24 cellular contexts compared by ENCODE assay signal in genomic region chr2:10478916-10479315, GRCh38. TPM values are rescaled to one million over a fixed set of nuclear protein-coding genes. Genes with fewer than 3 reads are reported as not detected.
DNase-seq lines count a peak whose midpoint lies in the region; ATAC-seq, FAIRE-seq and TF ChIP-seq lines count a peak whose summit lies in the region.
"Had no signal": no experiment of that assay in that cellular context is flagged by ENCODE, and none has a peak within 500 bp of the region (broad histone marks: within the 10 kb centered on the region; RNA-seq: fewer than 3 reads in every experiment).

No MANE protein-coding gene starts in this region.

- H4K20me1 ChIP-seq in HepG2 (ENCODE audit: insufficient read depth, low read length), result no peaks in the 10 kb centered on the region

- BruUV-seq in HepG2 (replicated peaks; lab: Mats Ljungman, UMichigan), result no TSS peak

- H3K27me3 ChIP-seq in HepG2 (ENCODE audit: control insufficient read depth in 1 of 2, insufficient read depth in 2 of 2, low read length in 2 of 2), result peaks cover 19 to 59% of the 10 kb centered on the region in 2 experiments; a peak in 4 of 5 replicates
- H3K27me3 ChIP-seq in right lobe of liver, result no peaks in the 10 kb centered on the region
- H3K27me3 ChIP-seq in SJCRH30, result no peaks in the 10 kb centered on the region

- H3K36me3 ChIP-seq in HepG2 (replicated peaks in 1 of 2; ENCODE audit: control insufficient read depth in 1 of 2, insufficient read depth in 2 of 2, low read length in 2 of 2) (no peaks in the 10 kb centered on the region), right lobe of liver (no peaks in the 10 kb centered on the region), SJCRH30 (no peaks in the 10 kb centered on the region)

- H3K4me2 ChIP-seq in HepG2 (ENCODE audit: low read depth, low read length), result no peak overlapping the region
- H3K4me2 ChIP-seq: PC-9, smooth muscle cell had no signal

- H2AFZ ChIP-seq in HepG2 (ENCODE audit: low read length), result no peak overlapping the region
- H2AFZ ChIP-seq: PC-9 had no signal

- 72% methylated on average over 12 of the region's 12 CpGs for WGBS in HepG2 (ENCODE audit: low lambda C conversion rate)
- WGBS in right lobe of liver (ENCODE audit: insufficient coverage, low coverage, low lambda C conversion rate, missing lambda C conversion rate), result 86% methylated on average over 12 of the region's 12 CpGs

- no peaks in the 10 kb centered on the region for H3K79me2 ChIP-seq in HepG2 (ENCODE audit: insufficient read depth, low read length)

- intact Hi-C loops in HepG2 (cut with micrococcal nuclease; ENCODE audit: unreplicated experiment) (no loop called here), right lobe of liver (cut with DNase I) (no loop called here)

- POLR2A ChIA-PET in HepG2 (lab: Yijun Ruan, JAX), result no interaction called here

- TF ChIP-seq CTCF in HepG2 (CRISPR knock-in tag; IDR thresholded peaks at IDR 0.05) (no peak), right lobe of liver (IDR thresholded peaks at IDR 0.05) (no peak), GM20000 (IDR thresholded peaks at IDR 0.05; ENCODE audit: extremely low read depth, missing control alignments) (no peak)

- no peak for ATAC-seq in HepG2
- no peak for ATAC-seq in right lobe of liver
- no peak for ATAC-seq in GM19351 (IDR thresholded peaks at IDR 0.05; ENCODE audit: unreplicated experiment)
- ATAC-seq: left lobe of liver; naive thymus-derived CD8-positive, alpha-beta T cell had no signal

- DNase-seq in HepG2 (ENCODE audit: low spot score) (no peak), right lobe of liver (no peak), SJCRH30 (peak; percentile 85 to 91), myocyte (ENCODE audit: low read depth) (peak; percentile 62), GM20000 (ENCODE audit: low spot score) (no peak), NCI-H526 treated with DMSO at 0.1 percent for 48 hours (lab: John Stamatoyannopoulos, UW) (no peak)
- DNase-seq: activated CD4-positive, alpha-beta T cell treated with anti-CD3 and anti-CD28 coated beads, Interleukin-2, amount 10 ng/mL, durations not matched to agents 24 days and 14 days; activated T-cell treated with anti-CD3 and anti-CD28 coated beads, Interleukin-2, amount 50 U/mL, for 24 hours; DMS 273 treated with DMSO at 0.1 percent for 48 hours; hypothalamus; immature natural killer cell; IMR-90; naive thymus-derived CD8-positive, alpha-beta T cell; NCI-H1092; NCI-H2081; NCI-H226; PC-9; SW 1271; trophoblast cell had no signal

- FAIRE-seq in HepG2 (lab: Jason Lieb, UNC), result no peak

- in situ Hi-C loops in HepG2 (cut with HindIII; ENCODE audit: extremely low pct_ligation_motif_present, low pct_unique_long_range_greater_than_20kb), result loop anchor here (10.0 kb wide), 1 partner anchor 186 kb away; no protein-coding TSS in a partner anchor

- TF ChIP-seq RAD21 in HepG2 (CRISPR knock-in tag; IDR thresholded peaks at IDR 0.05), result no peak

- TF ChIP-seq EP300 in HepG2 (IDR thresholded peaks at IDR 0.05; ENCODE audit: low read depth in 2 of 2, low read length in 2 of 2), result no peak
- TF ChIP-seq EP300 in HepG2 (CRISPR knock-in tag; IDR thresholded peaks at IDR 0.05; ENCODE audit: borderline replicate concordance), result no peak

- peaks cover 80% of the 10 kb centered on the region for H3K4me1 ChIP-seq in HepG2 (ENCODE audit: insufficient read depth, low read length)
- no peaks in the 10 kb centered on the region for H3K4me1 ChIP-seq in right lobe of liver
- peaks cover 30% of the 10 kb centered on the region for H3K4me1 ChIP-seq in SJCRH30

- H3K9ac ChIP-seq in HepG2 (ENCODE audit: insufficient read depth, low read depth, low read length), result no peak overlapping the region

- H3K4me3 ChIP-seq in HepG2 (replicated peaks in 1 of 3; ENCODE audit: insufficient read depth in 1 of 3, low read depth in 2 of 3, low read length in 3 of 3) (no peak overlapping the region), right lobe of liver (no peak overlapping the region), SJCRH30 (peak overlapping the region; percentile 17; the same call in 1 of the 2 replicates)
- H3K4me3 ChIP-seq: dorsolateral prefrontal cortex, PC-9, smooth muscle cell had no signal

- no peak for TF ChIP-seq POLR2A in HepG2 (IDR thresholded peaks at IDR 0.05; ENCODE audit: insufficient read depth in 1 of 2, low read depth in 2 of 2, low read length in 2 of 2)
- TF ChIP-seq POLR2A in right lobe of liver (IDR thresholded peaks at IDR 0.05), result no peak

- CTCF ChIA-PET in HepG2 (lab: Yijun Ruan, JAX; ENCODE audit: low intra/inter-chr PET ratio, low total read pairs), result no interaction called here

- H3K9me3 ChIP-seq in HepG2 (ENCODE audit: low read length), result no peaks in the 10 kb centered on the region
- H3K9me3 ChIP-seq in right lobe of liver, result no peaks in the 10 kb centered on the region
- no peaks in the 10 kb centered on the region for H3K9me3 ChIP-seq in SJCRH30 (replicated peaks)

- no peak overlapping the region for H3K27ac ChIP-seq in HepG2 (ENCODE audit: extremely low read length, insufficient read depth, low read length)
- no peak overlapping the region for H3K27ac ChIP-seq in right lobe of liver
- H3K27ac ChIP-seq in SJCRH30, result peak overlapping the region; percentile 15
- H3K27ac ChIP-seq: C4-2B, dorsolateral prefrontal cortex, PC-9 had no signal

TF ChIP-seq in HepG2, 621 proteins besides CTCF, POLR2A, EP300 and RAD21:
- 0 out of 2 replicates have a peak, but pooled peaks have one; percentile 21 for TF ChIP-seq NR2F6 (IDR thresholded peaks at IDR 0.05)
- 0 out of 2 replicates have a peak, but pooled peaks have one; percentile 19 for TF ChIP-seq NR2F6 (CRISPR knock-in tag; IDR thresholded peaks at IDR 0.05)
- TF ChIP-seq RARA (CRISPR knock-in tag; IDR thresholded peaks at IDR 0.05), result peak; percentile 37; the same call in 1 of the 2 replicates
- peak; percentile 33; the same call in 1 of the 2 replicates for TF ChIP-seq TFAP4 (IDR thresholded peaks at IDR 0.05; ENCODE audit: borderline replicate concordance, low read depth)
- no peak for TF ChIP-seq HOXD1 (CRISPR knock-in tag; IDR thresholded peaks at IDR 0.05)
- TF ChIP-seq ZNF589 (CRISPR knock-in tag; conservative IDR thresholded peaks at IDR 0.05), result 0 out of 2 replicates have a peak, but pooled peaks have one; percentile 38
- no peak for TF ChIP-seq HNRNPL (IDR thresholded peaks at IDR 0.05; ENCODE audit: low read depth, low read length)
- peak in 1 of 2 experiments; percentile 28; a peak in 1 of 4 replicates for TF ChIP-seq NR2F1 (CRISPR knock-in tag; IDR thresholded peaks at IDR 0.05)
- peak; percentile 57; the same call in 1 of the 2 replicates for TF ChIP-seq ZBTB33 (CRISPR knock-in tag; IDR thresholded peaks at IDR 0.05)
- no peak for TF ChIP-seq AKAP8 (CRISPR knock-in tag; IDR thresholded peaks at IDR 0.05)

RNA-seq across cellular contexts. Expression of gene ODC1, which starts 30.8 kb away (rescaled TPM):
- total RNA-seq in HepG2 (2016; rRNA removed; fragmentation: Illumina TruSeq; extraction: Trizol) (371 and 422 TPM in 2 replicates), right lobe of liver (100 to 1,000 TPM in 2 of 6 experiments, 10 to 100 TPM in 4; 14.4 to 197 (median 28.6) TPM), myocyte (338 and 376 TPM in 2 replicates)
- 747 and 845 TPM in 2 replicates for total RNA-seq in HepG2 (2016; cell fraction: cytosol; rRNA removed; fragmentation: Illumina TruSeq; extraction: Trizol; ENCODE audit: low read depth)
- 382 and 405 TPM in 2 replicates for total RNA-seq in HepG2 (2016; cell fraction: insoluble cytoplasmic fraction; rRNA removed; fragmentation: Illumina TruSeq; extraction: Trizol)
- 1,179 and 1,380 TPM in 2 replicates for total RNA-seq in HepG2 (2016; cell fraction: membrane; rRNA removed; fragmentation: Illumina TruSeq; extraction: Trizol)
- 154 and 170 TPM in 2 replicates for total RNA-seq in HepG2 (2016; cell fraction: nucleus; rRNA removed; fragmentation: Illumina TruSeq; extraction: Trizol)
- 105 and 142 TPM in 2 replicates for polyA plus RNA-seq in HepG2 (2011; rRNA removed)
- polyA plus RNA-seq in HepG2 (2011; cell fraction: cytosol; rRNA removed), result 93.6 and 131 TPM in 2 replicates
- 44.5 and 56.5 TPM in 2 replicates for polyA plus RNA-seq in HepG2 (2011; cell fraction: nucleus; rRNA removed)
- polyA plus RNA-seq in HepG2 (2012), result 108 and 109 TPM in 2 replicates
- polyA plus RNA-seq in HepG2 (2016; cell fraction: cytosol; fragmentation: Illumina TruSeq; extraction: Trizol; ENCODE audit: low read depth), result 923 and 940 TPM in 2 replicates
- 367 and 392 TPM in 2 replicates for polyA plus RNA-seq in HepG2 (2016; cell fraction: insoluble cytoplasmic fraction; fragmentation: Illumina TruSeq; extraction: Trizol; ENCODE audit: low read depth)
- polyA plus RNA-seq in HepG2 (2016; cell fraction: membrane; fragmentation: Illumina TruSeq; extraction: Trizol; ENCODE audit: low read depth), result 1,008 and 1,080 TPM in 2 replicates
- 235 and 237 TPM in 2 replicates for polyA plus RNA-seq in HepG2 (2016; cell fraction: nucleus; fragmentation: Illumina TruSeq; extraction: Trizol; ENCODE audit: insufficient read depth, low read depth)
- 64.0 and 223 TPM in 2 replicates for polyA minus RNA-seq in HepG2 (2011; rRNA and poly(A)+ RNA removed; ENCODE audit: low replicate concordance)
- polyA minus RNA-seq in HepG2 (2011; cell fraction: cytosol; rRNA and poly(A)+ RNA removed), result 53.3 and 58.5 TPM in 2 replicates
- polyA minus RNA-seq in HepG2 (2011; cell fraction: nucleus; rRNA and poly(A)+ RNA removed), result 32.7 and 35.2 TPM in 2 replicates
- total RNA-seq in SJCRH30 (2014; rRNA removed; shearing (Covaris generic)), result 362 and 380 TPM in 2 replicates
- 107 TPM for polyA plus RNA-seq in myocyte (2012)

Comparison
In these comparisons a context has a peak if more than half of its experiments do, and no peak if none do; other contexts are left out.
1. DNase-seq: peak in SJCRH30 (2 of 2) and myocyte (single experiment); none in HepG2 (single experiment), right lobe of liver (0 of 3), GM20000 (single experiment) and NCI-H526 treated with DMSO at 0.1 percent for 48 hours (single experiment).